12 cellular contexts compared by ENCODE assay signal in genomic region chr21:38679531-38679930, GRCh38.
A peak's percentile ranks its signal among the peaks of the same experiment; 100 is the strongest.
DNase-seq lines count a peak whose midpoint lies in the region; ATAC-seq, FAIRE-seq and TF ChIP-seq lines count a peak whose summit lies in the region.
"Had no signal": no experiment of that assay in that cellular context is flagged by ENCODE, and none has a peak within 500 bp of the region (broad histone marks: within the 10 kb centered on the region; RNA-seq: fewer than 3 reads in every experiment).

No MANE protein-coding gene starts in this region.

- no peak for TF ChIP-seq POLR2A in adrenal gland (IDR thresholded peaks at IDR 0.05)

- H3K4me3 Mint-ChIP-seq in activated CD8-positive, alpha-beta T cell treated with anti-CD3 and anti-CD28 coated beads for 36 hours: no peak overlapping the region

- peak overlapping the region in 1 of 5 donors; percentile 10 for H3K27ac ChIP-seq in adrenal gland
- H3K27ac ChIP-seq: epithelial cell of prostate had no signal

- no peak overlapping the region for H3K4me3 ChIP-seq in bronchial epithelial cell (ENCODE audit: low read depth, low read length)
- no peak overlapping the region for H3K4me3 ChIP-seq in skeletal muscle satellite cell (ENCODE audit: low read length)
- no peak overlapping the region for H3K4me3 ChIP-seq in adrenal gland

- POLR2A ChIA-PET in activated CD8-positive, alpha-beta T cell treated with anti-CD3 and anti-CD28 coated beads for 36 hours (lab: Charles Lee): no interaction called here

- peaks cover 17% of the 10 kb centered on the region for H3K4me1 ChIP-seq in skeletal muscle satellite cell (ENCODE audit: control insufficient read depth, insufficient read depth, low read length)
- peaks cover 0 to 12% of the 10 kb centered on the region in 2 donors for H3K4me1 ChIP-seq in adrenal gland (replicated peaks in 1 of 2)

- H3K4me1 Mint-ChIP-seq in activated CD8-positive, alpha-beta T cell treated with anti-CD3 and anti-CD28 coated beads for 36 hours (ENCODE audit: low read depth): peaks cover 3% of the 10 kb centered on the region

- intact Hi-C loops in activated CD8-positive, alpha-beta T cell treated with anti-CD3 and anti-CD28 coated beads for 36 hours (cut with micrococcal nuclease): no loop called here
- intact Hi-C loops in adrenal gland (cut with DNase I): no loop called here

- TF ChIP-seq CTCF in bronchial epithelial cell (IDR thresholded peaks at IDR 0.05; ENCODE audit: insufficient read depth, low read length, severe bottlenecking): no peak
- no peak for TF ChIP-seq CTCF in activated CD8-positive, alpha-beta T cell treated with anti-CD3 and anti-CD28 coated beads for 36 hours (IDR thresholded peaks at IDR 0.05)
- no peak for TF ChIP-seq CTCF in adrenal gland (IDR thresholded peaks at IDR 0.05)

- WGBS in adrenal gland, 4 donors: 35 to 44% (median 36%) methylated on average over 4 of the region's 4 CpGs

- peak overlapping the region; percentile 61 for H3K4me2 ChIP-seq in skeletal muscle satellite cell (ENCODE audit: low read length)

- H3K36me3 ChIP-seq in bronchial epithelial cell (ENCODE audit: control insufficient read depth, insufficient read depth, low read length) (no peaks in the 10 kb centered on the region), skeletal muscle satellite cell (ENCODE audit: insufficient read depth, low read length) (no peaks in the 10 kb centered on the region), adrenal gland (replicated peaks in 1 of 2) (no peaks in the 10 kb centered on the region)

- FAIRE-seq in bronchial epithelial cell (lab: Jason Lieb, UNC): no peak
- FAIRE-seq: A204.1 had no signal

- ATAC-seq in activated CD8-positive, alpha-beta T cell treated with anti-CD3 and anti-CD28 coated beads for 36 hours: no peak
- ATAC-seq in HG03469 (IDR thresholded peaks at IDR 0.05; ENCODE audit: unreplicated experiment): no peak

- H3K9me3 ChIP-seq in skeletal muscle satellite cell (replicated peaks; ENCODE audit: low read length) (no peaks in the 10 kb centered on the region), adrenal gland (replicated peaks in 1 of 3) (no peaks in the 10 kb centered on the region)

- H3K9me3 Mint-ChIP-seq in activated CD8-positive, alpha-beta T cell treated with anti-CD3 and anti-CD28 coated beads for 36 hours: no peaks in the 10 kb centered on the region

- CTCF ChIA-PET in activated CD8-positive, alpha-beta T cell treated with anti-CD3 and anti-CD28 coated beads for 36 hours (lab: Charles Lee): interaction anchor here (1.1 kb wide), 1 partner anchor 9 kb away, joined by 3 read pairs; no protein-coding TSS in a partner anchor

- H3K27me3 Mint-ChIP-seq in activated CD8-positive, alpha-beta T cell treated with anti-CD3 and anti-CD28 coated beads for 36 hours: peaks cover 3% of the 10 kb centered on the region

- H3K27ac Mint-ChIP-seq in activated CD8-positive, alpha-beta T cell treated with anti-CD3 and anti-CD28 coated beads for 36 hours: no peak overlapping the region

- H3K9ac ChIP-seq in skeletal muscle satellite cell (ENCODE audit: low read depth, low read length): no peak overlapping the region

- no peaks in the 10 kb centered on the region for H3K36me3 Mint-ChIP-seq in activated CD8-positive, alpha-beta T cell treated with anti-CD3 and anti-CD28 coated beads for 36 hours (ENCODE audit: low read depth)

- H3K27me3 ChIP-seq in bronchial epithelial cell (ENCODE audit: control insufficient read depth, insufficient read depth, low read length): peaks cover 2% of the 10 kb centered on the region
- peaks cover 81% of the 10 kb centered on the region for H3K27me3 ChIP-seq in skeletal muscle satellite cell (ENCODE audit: control insufficient read depth, insufficient read depth, low read length)
- H3K27me3 ChIP-seq in adrenal gland: peaks cover 30% of the 10 kb centered on the region

- DNase-seq in NOMO-1 treated with DMSO at 0.1 percent for 48 hours (lab: John Stamatoyannopoulos, UW; ENCODE audit: unreplicated experiment) (peak; percentile 51), NOMO-1 treated with dmso at 0.1 percent for 144 hours (lab: John Stamatoyannopoulos, UW; ENCODE audit: unreplicated experiment) (no peak), HS-5 (ENCODE audit: low read depth) (peak; percentile 39), bronchial epithelial cell (ENCODE audit: low read depth) (peak; percentile 8), adrenal gland (no peak)
- DNase-seq in activated CD8-positive, alpha-beta T cell treated with anti-CD3 and anti-CD28 coated beads for 36 hours: no peak
- DNase-seq: NCI-H1436, T-helper 1 cell had no signal

Comparison
In these comparisons a context has a peak if more than half of its experiments do, and no peak if none do; other contexts are left out.
1. DNase-seq: peak in NOMO-1 treated with DMSO at 0.1 percent for 48 hours (single experiment), HS-5 (single experiment) and bronchial epithelial cell (single experiment); none in NOMO-1 treated with dmso at 0.1 percent for 144 hours (single experiment), activated CD8-positive, alpha-beta T cell treated with anti-CD3 and anti-CD28 coated beads for 36 hours (single experiment) and adrenal gland (0 of 7).